In the genomic region with DNA sequence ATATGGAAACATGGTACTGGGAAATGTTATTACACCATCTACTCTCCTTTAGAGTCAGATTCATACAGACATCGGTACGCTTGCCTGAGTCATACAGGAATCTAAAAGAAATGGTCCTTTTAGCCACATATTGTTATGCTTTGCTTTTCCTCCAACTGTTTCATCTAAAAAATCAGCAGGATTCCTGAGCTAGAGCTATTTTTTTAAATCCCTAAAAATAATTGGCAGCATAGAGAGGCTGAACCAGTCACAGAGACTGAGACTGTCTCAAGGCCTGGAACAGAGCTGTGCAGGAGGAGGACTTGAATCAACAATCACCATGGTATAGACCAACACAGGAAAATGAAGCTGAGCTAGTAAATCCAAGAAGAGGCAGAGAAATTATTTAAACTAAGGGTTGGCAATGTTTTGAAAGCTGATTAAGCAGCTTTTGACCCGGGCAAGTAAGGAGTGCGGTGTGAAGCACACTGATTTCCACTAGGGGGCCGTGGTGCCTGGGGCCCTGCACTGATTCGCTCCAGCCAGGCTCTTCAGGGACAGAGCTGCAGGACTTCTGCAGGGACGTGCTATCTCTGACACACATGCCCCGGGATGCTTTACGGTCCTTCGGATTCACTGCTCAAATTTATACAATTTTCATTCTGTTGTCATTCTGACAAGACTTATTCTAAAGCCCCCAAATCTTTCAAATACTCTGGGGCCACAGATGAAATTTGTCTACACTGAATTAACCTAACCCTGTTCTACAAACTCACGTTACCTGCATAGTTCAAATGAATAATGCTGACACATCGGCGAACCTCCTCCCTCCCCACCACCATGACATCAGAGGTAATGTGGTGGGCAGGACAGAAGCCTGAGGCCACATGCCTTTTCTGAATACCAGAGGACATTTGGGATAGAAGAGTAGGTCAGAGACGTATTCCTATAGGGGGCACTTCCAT, we compare ENCODE assay signal across 8 cellular contexts.
DNase-seq lines count a peak whose midpoint lies in the region; ATAC-seq and TF ChIP-seq lines count a peak whose summit lies in the region.

No MANE protein-coding gene starts in this region.

- peak overlapping the region in 1 of 3 donors; percentile 29 for H3K27ac ChIP-seq in thyroid gland

- no peaks in the 10 kb centered on the region for H3K27me3 ChIP-seq in BJ (ENCODE audit: control insufficient read depth, insufficient read depth, low read length)
- H3K27me3 ChIP-seq in thyroid gland = no peaks in the 10 kb centered on the region

- H3K4me1 ChIP-seq in thyroid gland = peaks cover 0 to 5% of the 10 kb centered on the region in 2 donors

- POLR2A ChIA-PET in BJ (lab: Charles Lee) = no interaction called here
- POLR2A ChIA-PET in naive thymus-derived CD8-positive, alpha-beta T cell (lab: Charles Lee) = interaction anchor here (0.7 kb wide), 1 partner anchor 10 kb away, joined by 4 read pairs; no protein-coding TSS in a partner anchor

- 39 to 49% methylated on average over 13 to 14 of the region's 14 CpGs for WGBS in thyroid gland, 2 donors

- H3K27me3 Mint-ChIP-seq in naive thymus-derived CD8-positive, alpha-beta T cell = no peaks in the 10 kb centered on the region

- TF ChIP-seq POLR2A in erythroblast (IDR thresholded peaks at IDR 0.05; ENCODE audit: low read length) = no peak
- TF ChIP-seq POLR2A in thyroid gland (IDR thresholded peaks at IDR 0.05) = no peak

- ATAC-seq in GM18858 (IDR thresholded peaks at IDR 0.05; ENCODE audit: unreplicated experiment) (peak; percentile 81), HG02970 (IDR thresholded peaks at IDR 0.05; ENCODE audit: low FRiP score, unreplicated experiment) (peak; percentile 62)
- peak; percentile 74 to 90 for ATAC-seq in naive thymus-derived CD8-positive, alpha-beta T cell

- DNase-seq in BJ (ENCODE audit: low read depth) = no peak
- DNase-seq in NCI-H1930 (lab: John Stamatoyannopoulos, UW) = peak; percentile 43 to 51
- DNase-seq in activated CD4-positive, alpha-beta T cell treated with anti-CD3 and anti-CD28 coated beads for 48 hours = peak; percentile 66
- peak; percentile 42 to 59 for DNase-seq in erythroblast (lab: John Stamatoyannopoulos, UW)
- peak in 8 of 10 donors; percentile 4 to 34 (median 16) for DNase-seq in naive thymus-derived CD8-positive, alpha-beta T cell
- peak; percentile 63 to 69 for DNase-seq in thyroid gland

- H3K36me3 ChIP-seq in BJ (ENCODE audit: control insufficient read depth, insufficient read depth, low read length) (no peaks in the 10 kb centered on the region), thyroid gland (peaks cover 5 to 8% of the 10 kb centered on the region in 2 donors)

- peak overlapping the region in 1 of 10 donors; percentile 58 for H3K27ac Mint-ChIP-seq in naive thymus-derived CD8-positive, alpha-beta T cell

- H3K4me3 ChIP-seq in BJ (ENCODE audit: low read depth, low read length) (no peak overlapping the region), thyroid gland (replicated peaks in 1 of 3) (no peak overlapping the region)

- no peaks in the 10 kb centered on the region for H3K9me3 ChIP-seq in thyroid gland

- peaks cover 3 to 73% (median 24%) of the 10 kb centered on the region in 3 donors for H3K36me3 Mint-ChIP-seq in naive thymus-derived CD8-positive, alpha-beta T cell

- no peak overlapping the region for H3K4me3 Mint-ChIP-seq in naive thymus-derived CD8-positive, alpha-beta T cell

- intact Hi-C loops in thyroid gland (cut with DNase I) = loop anchor here (2.0 to 5.0 kb wide), 2 partner anchors 195 to 398 kb away; no protein-coding TSS in a partner anchor

- no peaks in the 10 kb centered on the region for H3K9me3 Mint-ChIP-seq in naive thymus-derived CD8-positive, alpha-beta T cell

- CTCF ChIA-PET in BJ (lab: Yijun Ruan, JAX) = interaction anchor here (0.6 to 3.5 kb wide), 23 partner anchors 8 to 713 kb away, joined by 3 to 37 read pairs (median 4); no protein-coding TSS in a partner anchor

- TF ChIP-seq CTCF in BJ (IDR thresholded peaks at IDR 0.05; ENCODE audit: insufficient read depth, low read depth, low read length) (peak; percentile 96), thyroid gland (IDR thresholded peaks at IDR 0.05) (peak; percentile 44 to 84 (median 72))

- H3K4me1 Mint-ChIP-seq in naive thymus-derived CD8-positive, alpha-beta T cell = peaks cover 1 to 11% (median 5%) of the 10 kb centered on the region in 4 donors
